ENCODE assay signal across 20 cellular contexts in genomic region chr15:61685513-61685912, GRCh38.
"Had no signal": no experiment of that assay in that cellular context is flagged by ENCODE, and none has a peak within 500 bp of the region (broad histone marks: within the 10 kb centered on the region; RNA-seq: fewer than 3 reads in every experiment).

No MANE protein-coding gene starts in this region.

- H3K4me1 ChIP-seq: spleen, tibial nerve had no signal

- ATAC-seq: effector memory CD8-positive, alpha-beta T cell; left colon; naive thymus-derived CD4-positive, alpha-beta T cell; stimulated activated memory B cell treated with anti-CD40 and anti-IgM and Interleukin-4, amounts not matched to agents 10 μg/mL and 1 μg/mL and 100 μg/mL, for 72 hours had no signal

- H3K79me2 ChIP-seq: hepatocyte had no signal

- H3K27me3 Mint-ChIP-seq: dendritic cell treated with granulocyte-macrophage colony-stimulating factor and Interleukin-4, amounts not matched to agents 40 ng/mL and 50 ng/mL, for 4 days had no signal

- H3K4me1 Mint-ChIP-seq: stimulated activated memory B cell treated with anti-CD40 and anti-IgM and Interleukin-4, amounts not matched to agents 10 μg/mL and 1 μg/mL and 100 μg/mL, for 72 hours had no signal

- H3K27me3 ChIP-seq: hepatocyte, neutrophil, tibial nerve had no signal

- H3K9me3 ChIP-seq: neutrophil, psoas muscle, spleen had no signal

- H3K4me3 Mint-ChIP-seq: dendritic cell treated with granulocyte-macrophage colony-stimulating factor and Interleukin-4, amounts not matched to agents 40 ng/mL and 50 ng/mL, for 4 days; effector memory CD8-positive, alpha-beta T cell; naive thymus-derived CD4-positive, alpha-beta T cell; nephron progenitor cell; stimulated activated memory B cell treated with anti-CD40 and anti-IgM and Interleukin-4, amounts not matched to agents 10 μg/mL and 1 μg/mL and 100 μg/mL, for 72 hours; stimulated activated naive CD8-positive, alpha-beta T cell treated with anti-CD3 and anti-CD28 coated beads, Interleukin-15, Interleukin-2, amounts not matched to agents 100 ng/mL and 50 ng/mL, for 24 hours had no signal

- H2AFZ ChIP-seq: hepatocyte had no signal

- FAIRE-seq: colon had no signal

- DNase-seq: effector memory CD8-positive, alpha-beta T cell; foreskin melanocyte; head of caudate nucleus; left colon; mammary epithelial cell; naive thymus-derived CD4-positive, alpha-beta T cell; nephron progenitor cell; psoas muscle; retina; spleen; stimulated activated CD4-positive, alpha-beta T cell treated with anti-CD3 and anti-CD28 coated beads, Interleukin-15, amount 100 ng/mL, for 24 hours; stimulated activated CD4-positive, alpha-beta T cell treated with anti-CD3 and anti-CD28 coated beads, Interleukin-1b, Interleukin-23, amount 100 ng/mL, for 48 hours; stimulated activated CD4-positive, alpha-beta T cell treated with anti-CD3 and anti-CD28 coated beads, Interleukin-4, amount 100 ng/mL, for 24 hours had no signal

- H3K4me3 ChIP-seq: hepatocyte, psoas muscle, spleen, tibial nerve had no signal

- H3K36me3 ChIP-seq: neutrophil, spleen, tibial nerve had no signal

- H3K4me2 ChIP-seq: hepatocyte had no signal

- H3K9me3 Mint-ChIP-seq: dendritic cell treated with granulocyte-macrophage colony-stimulating factor and Interleukin-4, amounts not matched to agents 40 ng/mL and 50 ng/mL, for 4 days; effector memory CD8-positive, alpha-beta T cell; nephron progenitor cell; stimulated activated memory B cell treated with anti-CD40 and anti-IgM and Interleukin-4, amounts not matched to agents 10 μg/mL and 1 μg/mL and 100 μg/mL, for 72 hours; stimulated activated naive CD8-positive, alpha-beta T cell treated with anti-CD3 and anti-CD28 coated beads, Interleukin-15, Interleukin-2, amounts not matched to agents 100 ng/mL and 50 ng/mL, for 24 hours had no signal

- H3K27ac Mint-ChIP-seq: dendritic cell treated with granulocyte-macrophage colony-stimulating factor and Interleukin-4, amounts not matched to agents 40 ng/mL and 50 ng/mL, for 4 days; effector memory CD8-positive, alpha-beta T cell; naive thymus-derived CD4-positive, alpha-beta T cell; nephron progenitor cell; stimulated activated memory B cell treated with anti-CD40 and anti-IgM and Interleukin-4, amounts not matched to agents 10 μg/mL and 1 μg/mL and 100 μg/mL, for 72 hours; stimulated activated naive CD8-positive, alpha-beta T cell treated with anti-CD3 and anti-CD28 coated beads, Interleukin-15, Interleukin-2, amounts not matched to agents 100 ng/mL and 50 ng/mL, for 24 hours had no signal

- H3K36me3 Mint-ChIP-seq: naive thymus-derived CD4-positive, alpha-beta T cell; stimulated activated memory B cell treated with anti-CD40 and anti-IgM and Interleukin-4, amounts not matched to agents 10 μg/mL and 1 μg/mL and 100 μg/mL, for 72 hours had no signal

- H3K27ac ChIP-seq: hepatocyte, neutrophil, psoas muscle, spleen, tibial nerve had no signal
